Comparison of ENCODE assay signal across 22 cellular contexts in genomic region chr10:3271385-3272115, GRCh38.
DNase-seq lines count a peak whose midpoint lies in the region; ATAC-seq and TF ChIP-seq lines count a peak whose summit lies in the region.
"Had no signal": no experiment of that assay in that cellular context is flagged by ENCODE, and none has a peak within 500 bp of the region (broad histone marks: within the 10 kb centered on the region; RNA-seq: fewer than 3 reads in every experiment).

No MANE protein-coding gene starts in this region.

- H3K4ac ChIP-seq in trophoblast cell (ENCODE audit: low read depth, low read length) = no peak overlapping the region

- no peak overlapping the region for H2BK120ac ChIP-seq in trophoblast cell (ENCODE audit: insufficient read depth, low read length, poor library complexity)

- no peak overlapping the region for H3K27ac ChIP-seq in trophoblast cell (ENCODE audit: low read depth, low read length)
- H3K27ac ChIP-seq: PC-9, RWPE1, SJCRH30 had no signal

- peaks cover 2% of the 10 kb centered on the region for H3K36me3 Mint-ChIP-seq in brain
- H3K36me3 Mint-ChIP-seq: CD8-positive, alpha-beta memory T cell had no signal

- H3K79me1 ChIP-seq in trophoblast cell (ENCODE audit: low read length) = no peaks in the 10 kb centered on the region

- H3K9me3 Mint-ChIP-seq in brain = peaks cover 7 to 15% (median 11%) of the 10 kb centered on the region in 5 experiments
- H3K9me3 Mint-ChIP-seq: CD8-positive, alpha-beta memory T cell had no signal

- no peak overlapping the region for H2BK5ac ChIP-seq in trophoblast cell (ENCODE audit: low read depth, low read length, poor library complexity)

- no peaks in the 10 kb centered on the region for H3K79me2 ChIP-seq in trophoblast cell (ENCODE audit: control insufficient read depth, insufficient read depth, low read length, poor library complexity)

- ATAC-seq in left cardiac atrium (peak; percentile 55 to 76), HG03097 (IDR thresholded peaks at IDR 0.05; ENCODE audit: low FRiP score, unreplicated experiment) (no peak), HG02610 (IDR thresholded peaks at IDR 0.05; ENCODE audit: unreplicated experiment) (no peak)
- ATAC-seq: GM12878 had no signal

- peak overlapping the region in 2 of 5 experiments; percentile 63 to 65 for H3K4me3 Mint-ChIP-seq in brain

- no peaks in the 10 kb centered on the region for H3K36me3 ChIP-seq in trophoblast cell (ENCODE audit: control insufficient read depth in 1 of 2, insufficient read depth in 2 of 2, low read length in 2 of 2)
- H3K36me3 ChIP-seq: SJCRH30 had no signal

- no peak overlapping the region for H2AFZ ChIP-seq in trophoblast cell (ENCODE audit: insufficient read depth, low read length, poor library complexity)
- H2AFZ ChIP-seq: PC-9 had no signal

- no peak for TF ChIP-seq CTCF in brain (conservative IDR thresholded peaks at IDR 0.05)

- no peaks in the 10 kb centered on the region for H3K27me3 ChIP-seq in trophoblast cell (ENCODE audit: insufficient read depth, low read length)
- H3K27me3 ChIP-seq: SJCRH30 had no signal

- peaks cover 51% of the 10 kb centered on the region for H3K4me1 Mint-ChIP-seq in brain
- H3K4me1 Mint-ChIP-seq: CD8-positive, alpha-beta memory T cell had no signal

- DNase-seq in NCI-H2227 (lab: John Stamatoyannopoulos, UW; ENCODE audit: unreplicated experiment) (peak; percentile 39), left cardiac atrium (no peak), trophoblast cell (peak; percentile 87 to 96), cerebellum (ENCODE audit: low spot score) (no peak)
- no peak for DNase-seq in activated naive CD4-positive, alpha-beta T cell treated with Interleukin-2 at 50 U/mL for 16 hours
- DNase-seq: ACHN; C1 segment of cervical spinal cord; CD8-positive, alpha-beta memory T cell; DMS53; EL; GOT3; KG1; MV-4-11; NCI-H187 treated with DMSO at 0.1 percent for 48 hours; NCI-H526; PC-9; SJCRH30 had no signal

- H3K9me3 ChIP-seq in trophoblast cell (ENCODE audit: insufficient read depth, low read depth, low read length) = no peaks in the 10 kb centered on the region
- H3K9me3 ChIP-seq: SJCRH30 had no signal

- H3K4me3 ChIP-seq in trophoblast cell (ENCODE audit: low read depth, low read length) = no peak overlapping the region
- H3K4me3 ChIP-seq: GM12878, PC-9, SJCRH30 had no signal

- H3K14ac ChIP-seq in trophoblast cell (ENCODE audit: low read length) = no peak overlapping the region

- H4K8ac ChIP-seq in trophoblast cell (ENCODE audit: low read depth, low read length) = no peak overlapping the region

- H3K4me1 ChIP-seq in trophoblast cell (ENCODE audit: control insufficient read depth in 1 of 2, insufficient read depth in 2 of 2, low read length in 2 of 2) = no peaks in the 10 kb centered on the region
- H3K4me1 ChIP-seq: SJCRH30 had no signal

- H3K27ac Mint-ChIP-seq in brain = peak overlapping the region; percentile 26 to 94 (median 62)
- H3K27ac Mint-ChIP-seq: CD8-positive, alpha-beta memory T cell had no signal

- H4K12ac ChIP-seq in trophoblast cell (ENCODE audit: low read depth, low read length) = no peak overlapping the region

- WGBS in trophoblast cell (ENCODE audit: extremely low coverage, insufficient coverage, insufficient read length) = no CpG with 5 or more reads among the region's 14 CpGs

- H3K9ac ChIP-seq in trophoblast cell (ENCODE audit: low read length) = no peak overlapping the region

- no peak overlapping the region for H4K91ac ChIP-seq in trophoblast cell (ENCODE audit: low read depth, low read length)

- no peak overlapping the region for H3K4me2 ChIP-seq in trophoblast cell (ENCODE audit: low read length)
- H3K4me2 ChIP-seq: PC-9 had no signal

- no peaks in the 10 kb centered on the region for H3K27me3 Mint-ChIP-seq in brain

- no peak overlapping the region for H3K18ac ChIP-seq in trophoblast cell (ENCODE audit: low read length)

- no peak overlapping the region for H3K23ac ChIP-seq in trophoblast cell (ENCODE audit: low read length)

- intact Hi-C loops in left cardiac atrium (cut with DNase I) = no loop called here

- no peak overlapping the region for H2BK12ac ChIP-seq in trophoblast cell (ENCODE audit: low read length)

- no peak overlapping the region for H2AK5ac ChIP-seq in trophoblast cell (ENCODE audit: low read length)

Comparison
In these comparisons a context has a peak if more than half of its experiments do, and no peak if none do; other contexts are left out.
1. DNase-seq: peak in NCI-H2227 (single experiment) and trophoblast cell (2 of 2); none in left cardiac atrium (single experiment), cerebellum (single experiment) and activated naive CD4-positive, alpha-beta T cell treated with Interleukin-2 at 50 U/mL for 16 hours (single experiment).
2. ATAC-seq: peak in left cardiac atrium (2 of 2); none in HG03097 (single experiment) and HG02610 (single experiment).